ENCODE assay signal across 25 cellular contexts in genomic region chr2:102438124-102438523, GRCh38. TPM values are rescaled to one million over a fixed set of nuclear protein-coding genes. Genes with fewer than 3 reads are reported as not detected.
"Had no signal": no experiment of that assay in that cellular context is flagged by ENCODE, and none has a peak within 500 bp of the region (broad histone marks: within the 10 kb centered on the region; RNA-seq: fewer than 3 reads in every experiment).

No MANE protein-coding gene starts in this region.

- H3K9me3 ChIP-seq: ascending aorta, body of pancreas had no signal

- H3K9me3 Mint-ChIP-seq: activated naive CD4-positive, alpha-beta T cell treated with anti-CD3 and anti-CD28 coated beads, Interleukin-2, amount 50 U/mL, for 24 hours; WTC11 had no signal

- H3K36me3 Mint-ChIP-seq: WTC11 had no signal

- DNase-seq: activated CD8-positive, alpha-beta memory T cell treated with anti-CD3 and anti-CD28 coated beads, Interleukin-2, amount 10 ng/mL, durations not matched to agents 7 days and 5 days; activated effector memory CD4-positive, alpha-beta T cell treated with Interleukin-2 at 50 U/mL for 16 hours; activated naive CD4-positive, alpha-beta T cell; body of pancreas; central memory CD4-positive, alpha-beta T cell; Kasumi-1; KBM-7; NCI-H1105 treated with DMSO at 0.1 percent for 48 hours; NCI-H146; NCI-H187 treated with DMSO at 0.1 percent for 48 hours; NCI-H2107; NCI-H2171 treated with DMSO at 0.1 percent for 48 hours; NCI-H226; NCI-H510A; NCI-H526 treated with DMSO at 0.1 percent for 48 hours; NCI-H82; SIG-M5; T-helper 17 cell; T-helper 9 cell had no signal

- H3K4me3 Mint-ChIP-seq: activated CD8-positive, alpha-beta memory T cell treated with anti-CD3 and anti-CD28 coated beads, Interleukin-2, amount 10 ng/mL, durations not matched to agents 7 days and 5 days; activated naive CD4-positive, alpha-beta T cell treated with anti-CD3 and anti-CD28 coated beads, Interleukin-2, amount 50 U/mL, for 24 hours; T-helper 17 cell; WTC11 had no signal

- H3K27me3 ChIP-seq: ascending aorta, body of pancreas had no signal

- H3K4me3 ChIP-seq: ascending aorta, body of pancreas had no signal

- H3K27ac Mint-ChIP-seq: activated CD8-positive, alpha-beta memory T cell treated with anti-CD3 and anti-CD28 coated beads, Interleukin-2, amount 10 ng/mL, durations not matched to agents 7 days and 5 days; activated naive CD4-positive, alpha-beta T cell treated with anti-CD3 and anti-CD28 coated beads, Interleukin-2, amount 50 U/mL, for 24 hours; T-helper 17 cell; WTC11 had no signal

- H3K36me3 ChIP-seq: ascending aorta had no signal

- ATAC-seq: activated CD8-positive, alpha-beta memory T cell treated with anti-CD3 and anti-CD28 coated beads, Interleukin-2, amount 10 ng/mL, durations not matched to agents 7 days and 5 days; body of pancreas; T-helper 17 cell; WTC11 had no signal

- H3K27me3 Mint-ChIP-seq: activated CD8-positive, alpha-beta memory T cell treated with anti-CD3 and anti-CD28 coated beads, Interleukin-2, amount 10 ng/mL, durations not matched to agents 7 days and 5 days; activated naive CD4-positive, alpha-beta T cell treated with anti-CD3 and anti-CD28 coated beads, Interleukin-2, amount 50 U/mL, for 24 hours; T-helper 17 cell had no signal

- H3K4me1 Mint-ChIP-seq: WTC11 had no signal

- H3K4me1 ChIP-seq: ascending aorta, body of pancreas had no signal

- H3K27ac ChIP-seq: ascending aorta, body of pancreas had no signal

RNA-seq across cellular contexts. Expression of gene IL18RAP, which starts 15.2 kb away (rescaled TPM):
- total RNA-seq: bronchial epithelial cell, OCI-LY7, RPMI7951, WTC11 had no signal

RNA-seq across cellular contexts. Expression of gene SLC9A4, which starts 34.9 kb away (rescaled TPM):
- total RNA-seq: ascending aorta, RPMI7951 had no signal
